ENCODE assay signal across 15 cellular contexts in the genomic region with DNA sequence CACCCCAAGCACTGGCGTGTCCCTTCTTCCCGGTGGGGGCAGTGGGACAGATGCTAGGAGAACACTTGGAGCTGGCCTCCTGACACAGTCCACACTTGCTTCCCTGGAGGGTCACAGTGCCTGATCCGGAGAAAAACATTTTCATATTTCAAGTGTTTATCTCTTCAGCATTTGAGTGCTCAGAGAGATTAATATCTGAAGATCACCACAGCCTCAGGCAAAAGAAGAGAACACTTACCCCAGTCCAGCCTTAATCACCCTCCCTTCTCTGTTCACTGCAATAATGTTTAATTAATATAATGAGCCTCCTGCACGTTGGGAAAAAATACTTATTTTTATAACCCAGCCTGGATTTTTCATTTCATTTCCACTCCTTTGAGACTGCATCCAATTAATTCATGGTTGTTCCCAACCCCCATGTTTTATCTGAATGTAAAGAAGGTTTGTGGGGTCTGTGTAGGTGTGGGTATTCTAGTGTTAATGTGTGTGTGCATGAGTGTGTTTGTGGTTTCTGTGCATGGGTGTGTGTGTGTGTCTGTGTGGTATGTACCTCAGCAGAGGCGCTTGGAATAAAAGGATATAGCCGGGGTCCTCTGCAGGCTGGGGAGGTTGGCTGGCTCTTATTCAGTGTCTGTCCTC.
DNase-seq lines count a peak whose midpoint lies in the region; ATAC-seq and TF ChIP-seq lines count a peak whose summit lies in the region.
"Had no signal": no experiment of that assay in that cellular context is flagged by ENCODE, and none has a peak within 500 bp of the region (broad histone marks: within the 10 kb centered on the region; RNA-seq: fewer than 3 reads in every experiment).

No MANE protein-coding gene starts in this region.

- no peaks in the 10 kb centered on the region for H4K20me1 ChIP-seq in GM23248 (ENCODE audit: insufficient read depth)

- peaks cover 4% of the 10 kb centered on the region for H3K27me3 Mint-ChIP-seq in glutamatergic neuron (ENCODE audit: unreplicated experiment)

- H3K4me3 Mint-ChIP-seq in glutamatergic neuron (ENCODE audit: unreplicated experiment), result peak overlapping the region; percentile 1
- H3K4me3 Mint-ChIP-seq: activated naive CD8-positive, alpha-beta T cell treated with anti-CD3 and anti-CD28 coated beads for 36 hours; T-helper 17 cell had no signal

- H3K36me3 ChIP-seq in GM23248 (ENCODE audit: low read depth) (no peaks in the 10 kb centered on the region), stomach smooth muscle (ENCODE audit: control insufficient read depth in 2 of 2, insufficient read depth in 2 of 2, low read length in 2 of 2) (peaks cover 51 to 53% of the 10 kb centered on the region in 2 donors), A673 (ENCODE audit: insufficient read depth, low read length, poor library complexity, severe bottlenecking) (no peaks in the 10 kb centered on the region)
- H3K36me3 ChIP-seq: thyroid gland had no signal

- H3K9me2 ChIP-seq in GM23248 (ENCODE audit: insufficient read depth), result no peaks in the 10 kb centered on the region

- H3K79me2 ChIP-seq in GM23248 (ENCODE audit: insufficient read depth), result no peaks in the 10 kb centered on the region

- no peak overlapping the region for H2AFZ ChIP-seq in GM23248

- DNase-seq in GM23248 (no peak), RWPE1 (ENCODE audit: low spot score) (no peak), glutamatergic neuron (no peak), globus pallidus (ENCODE audit: low spot score) (no peak), A673 (ENCODE audit: low spot score) (no peak)
- no peak for DNase-seq in activated CD4-positive, alpha-beta T cell treated with anti-CD3 and anti-CD28 coated beads, Interleukin-2, amount 50 U/mL, for 4 hours
- DNase-seq: activated CD4-positive, alpha-beta T cell treated with anti-CD3 and anti-CD28 coated beads for 1 hour; activated naive CD8-positive, alpha-beta T cell treated with anti-CD3 and anti-CD28 coated beads for 36 hours; activated T-cell treated with anti-CD3 and anti-CD28 coated beads for 4 hours; NCI-H345; spleen; T-helper 17 cell; thyroid gland had no signal

- ATAC-seq in HG03025 (IDR thresholded peaks at IDR 0.05; ENCODE audit: low FRiP score, unreplicated experiment), result no peak
- ATAC-seq: T-helper 17 cell had no signal

- peak overlapping the region; percentile 49 for H3K4me2 ChIP-seq in GM23248 (ENCODE audit: unreplicated experiment)

- H3K27ac ChIP-seq in GM23248 (no peak overlapping the region), RWPE1 (peak overlapping the region; percentile 29; the same call in 1 of the 2 replicates), stomach smooth muscle (ENCODE audit: low read length) (peak overlapping the region; percentile 82), A673 (ENCODE audit: low read depth, low read length, poor library complexity, severe bottlenecking) (no peak overlapping the region)

- peaks cover 9% of the 10 kb centered on the region for H3F3A ChIP-seq in GM23248 (ENCODE audit: insufficient read depth)

- H3K4me1 Mint-ChIP-seq in glutamatergic neuron (ENCODE audit: low read depth, unreplicated experiment), result peaks cover 36% of the 10 kb centered on the region
- H3K4me1 Mint-ChIP-seq: activated naive CD8-positive, alpha-beta T cell treated with anti-CD3 and anti-CD28 coated beads for 36 hours; T-helper 17 cell had no signal

- BruUV-seq in A673 (replicated peaks; lab: Mats Ljungman, UMichigan), result no TSS peak

- H3K9me3 ChIP-seq in GM23248 (ENCODE audit: low read depth) (no peaks in the 10 kb centered on the region), stomach smooth muscle (ENCODE audit: control insufficient read depth in 2 of 2, low read length in 2 of 2) (no peaks in the 10 kb centered on the region), A673 (ENCODE audit: low read depth, low read length, poor library complexity, severe bottlenecking) (no peaks in the 10 kb centered on the region)
- H3K9me3 ChIP-seq: spleen, thyroid gland had no signal

- 78 to 85% methylated on average over 6 of the region's 6 CpGs for WGBS in GM23248 (ENCODE audit: low coverage in 1 of 2, low lambda C conversion rate in 2 of 2, missing lambda C conversion rate in 2 of 2), 2 experiments

- H3K9me3 Mint-ChIP-seq in glutamatergic neuron (ENCODE audit: unreplicated experiment), result peaks cover 6% of the 10 kb centered on the region
- H3K9me3 Mint-ChIP-seq: activated naive CD8-positive, alpha-beta T cell treated with anti-CD3 and anti-CD28 coated beads for 36 hours had no signal

- in situ Hi-C loops in GM23248 (cut with MboI), result no loop called here

- H3K4me1 ChIP-seq in GM23248 (ENCODE audit: insufficient read depth), result peaks cover 26% of the 10 kb centered on the region
- H3K4me1 ChIP-seq in stomach smooth muscle (ENCODE audit: control insufficient read depth, insufficient read depth, low read length), result peaks cover 77% of the 10 kb centered on the region
- H3K4me1 ChIP-seq in A673 (ENCODE audit: insufficient read depth, low read length, poor library complexity, severe bottlenecking), result no peaks in the 10 kb centered on the region

- H3K27me3 ChIP-seq in GM23248 (replicated peaks; ENCODE audit: insufficient read depth), result no peaks in the 10 kb centered on the region
- H3K27me3 ChIP-seq in stomach smooth muscle (ENCODE audit: control insufficient read depth in 1 of 2, insufficient read depth in 2 of 2, low read length in 2 of 2), result no peaks in the 10 kb centered on the region
- H3K27me3 ChIP-seq in A673 (replicated peaks; ENCODE audit: insufficient read depth, low read depth, low read length, poor library complexity), result no peaks in the 10 kb centered on the region
- H3K27me3 ChIP-seq: spleen, thyroid gland had no signal

- H3K4me3 ChIP-seq in GM23248, result no peak overlapping the region
- no peak overlapping the region for H3K4me3 ChIP-seq in stomach smooth muscle (ENCODE audit: low read length in 2 of 2)
- no peak overlapping the region for H3K4me3 ChIP-seq in A673 (ENCODE audit: low read depth, low read length, poor library complexity, severe bottlenecking)
- H3K4me3 ChIP-seq: spleen, thyroid gland had no signal

- CTCF ChIA-PET in RWPE1 (lab: Yijun Ruan, JAX) (no interaction called here), A673 (lab: Charles Lee) (no interaction called here)

- H3K36me3 Mint-ChIP-seq in glutamatergic neuron (ENCODE audit: unreplicated experiment), result no peaks in the 10 kb centered on the region
- H3K36me3 Mint-ChIP-seq: activated naive CD8-positive, alpha-beta T cell treated with anti-CD3 and anti-CD28 coated beads for 36 hours had no signal

- intact Hi-C loops in A673 (cut with micrococcal nuclease; ENCODE audit: unreplicated experiment), result no loop called here

- POLR2A ChIA-PET in RWPE1 (lab: Yijun Ruan, JAX; ENCODE audit: low non-redundant PET) (no interaction called here), A673 (lab: Charles Lee; ENCODE audit: low non-redundant PET) (no interaction called here)

- TF ChIP-seq CTCF in RWPE1 (conservative IDR thresholded peaks at IDR 0.05; ENCODE audit: low read depth) (no peak), glutamatergic neuron (IDR thresholded peaks at IDR 0.05; ENCODE audit: partially characterized antibody, unreplicated experiment) (no peak), A673 (conservative IDR thresholded peaks at IDR 0.05; ENCODE audit: low read depth, low read length) (no peak)

- H3K9ac ChIP-seq in GM23248, result no peak overlapping the region
- peak overlapping the region in 1 of 2 donors; percentile 29 for H3K9ac ChIP-seq in stomach smooth muscle (ENCODE audit: low read length in 2 of 2)

- H3K27ac Mint-ChIP-seq in glutamatergic neuron (ENCODE audit: unreplicated experiment), result peak overlapping the region; percentile 93
- H3K27ac Mint-ChIP-seq: activated naive CD8-positive, alpha-beta T cell treated with anti-CD3 and anti-CD28 coated beads for 36 hours; T-helper 17 cell had no signal

Comparison
In these comparisons a context has a peak if more than half of its experiments do, and no peak if none do; other contexts are left out.
1. H3K27ac ChIP-seq: peak in RWPE1 (single experiment) and stomach smooth muscle (single experiment); none in GM23248 (single experiment) and A673 (single experiment).